In genomic region chr2:73233154-73233931, GRCh38 we compare ENCODE assay signal across 7 cellular contexts. TPM values are rescaled to one million over a fixed set of nuclear protein-coding genes. Genes with fewer than 3 reads are reported as not detected.
DNase-seq lines count a peak whose midpoint lies in the region; ATAC-seq, FAIRE-seq and TF ChIP-seq lines count a peak whose summit lies in the region.

TSS of gene PRADC1 (minus strand) at chr2:73233239. CDS start at chr2:73233160, 79 bp downstream.

- TF ChIP-seq CTCF in body of pancreas (IDR thresholded peaks at IDR 0.05) = peak in 1 of 7 experiments; percentile 4

- H3K4me1 ChIP-seq in body of pancreas = peaks cover 32% of the 10 kb centered on the region

- H3K27ac ChIP-seq in body of pancreas = peak within 1 kb of the TSS; percentile 77 to 93 (median 84)

- TF ChIP-seq POLR2A in body of pancreas (IDR thresholded peaks at IDR 0.05) = peak in 2 of 3 donors; percentile 52 to 63

- ATAC-seq in GM18519 (IDR thresholded peaks at IDR 0.05; ENCODE audit: low FRiP score, unreplicated experiment) (peak; percentile 92), HG03060 (IDR thresholded peaks at IDR 0.05; ENCODE audit: low read depth, unreplicated experiment) (peak; percentile 95), body of pancreas (peak; percentile 96), sciatic nerve (peak; percentile 98)

- DNase-seq in NCI-H2107 (lab: John Stamatoyannopoulos, UW) (peak; percentile 98), body of pancreas (peak; percentile 99 to 100 (median 99)), iPS DF 19.7 (ENCODE audit: low read depth, low spot score) (peak; percentile 100), sciatic nerve (ENCODE audit: low spot score) (peak; percentile 99)

- WGBS in body of pancreas, 2 donors = 0 to 1% methylated on average over 26 to 67 of the region's 67 CpGs

- no peaks in the 10 kb centered on the region for H3K27me3 ChIP-seq in body of pancreas

- intact Hi-C loops in body of pancreas (cut with DNase I) (no loop called here), sciatic nerve (cut with DNase I) (no loop called here)

- FAIRE-seq in TTC549 (lab: Jason Lieb, UNC) = peak; percentile 97

- no peaks in the 10 kb centered on the region for H3K9me3 ChIP-seq in body of pancreas

- peak within 1 kb of the TSS; percentile 78 to 87 for H3K4me3 ChIP-seq in body of pancreas

- peaks cover 0 to 2% of the 10 kb centered on the region in 2 donors for H3K36me3 ChIP-seq in body of pancreas (replicated peaks in 1 of 2; ENCODE audit: insufficient read depth in 1 of 2, low read depth in 2 of 2)

RNA-seq across cellular contexts. Expression of gene PRADC1, which starts in this region (rescaled TPM):
- total RNA-seq in body of pancreas (10 to 100 TPM; 11.7 to 21.4 TPM), sciatic nerve (15.2 TPM)

Comparison
In these comparisons a context has a peak if more than half of its experiments do, and no peak if none do; other contexts are left out.
1. Peak in every context shown above with its lines: DNase-seq, ATAC-seq, H3K4me3 ChIP-seq and H3K27ac ChIP-seq.